Comparison of ENCODE assay signal across 9 cellular contexts in the genomic region with DNA sequence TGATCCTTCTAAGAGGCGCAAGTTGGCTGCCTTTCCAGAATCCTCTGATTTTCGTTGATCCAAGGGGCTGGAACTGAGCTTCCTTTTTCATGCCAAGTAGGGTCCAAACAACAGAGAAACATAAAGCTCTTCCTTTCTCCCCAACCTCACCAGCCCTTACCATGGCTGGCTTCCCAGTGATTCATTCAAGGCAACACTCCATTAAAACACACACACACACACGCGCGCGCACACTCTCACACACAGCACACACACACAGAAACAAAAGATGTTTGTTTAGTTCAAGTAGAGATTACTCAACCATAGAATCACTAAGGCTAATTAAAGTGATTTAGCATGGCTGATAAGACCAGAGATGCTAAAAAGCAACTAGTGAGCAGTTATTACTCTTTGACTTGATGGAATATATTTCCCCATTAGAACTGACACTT. TPM values are rescaled to one million over a fixed set of nuclear protein-coding genes. Genes with fewer than 3 reads are reported as not detected.
DNase-seq lines count a peak whose midpoint lies in the region; ATAC-seq and TF ChIP-seq lines count a peak whose summit lies in the region.
"Had no signal": no experiment of that assay in that cellular context is flagged by ENCODE, and none has a peak within 500 bp of the region (broad histone marks: within the 10 kb centered on the region; RNA-seq: fewer than 3 reads in every experiment).

No MANE protein-coding gene starts in this region.

- ATAC-seq in HG03139 (IDR thresholded peaks at IDR 0.05; ENCODE audit: unreplicated experiment) = no peak
- ATAC-seq in GM19467 (IDR thresholded peaks at IDR 0.05; ENCODE audit: unreplicated experiment) = no peak
- ATAC-seq in GM18505 (IDR thresholded peaks at IDR 0.05; ENCODE audit: unreplicated experiment) = no peak

- no peak overlapping the region for H3K9ac ChIP-seq in colonic mucosa (ENCODE audit: low read depth in 2 of 2, low read length in 2 of 2)

- no peaks in the 10 kb centered on the region for H3K27me3 ChIP-seq in colonic mucosa

- peaks cover 6% of the 10 kb centered on the region for H3K4me1 ChIP-seq in colonic mucosa

- no peak for TF ChIP-seq POLR2A in GM18505 (IDR thresholded peaks at IDR 0.05; ENCODE audit: borderline replicate concordance, extremely low read depth, insufficient read depth, insufficient read length)

- H3K27ac ChIP-seq in colonic mucosa = no peak overlapping the region

- H3K4me3 ChIP-seq in colonic mucosa = no peak overlapping the region

- no peaks in the 10 kb centered on the region for H3K36me3 ChIP-seq in colonic mucosa

- intact Hi-C loops in colonic mucosa (cut with DNase I) = no loop called here

- no peak for TF ChIP-seq CTCF in colonic mucosa (IDR thresholded peaks at IDR 0.05)

- peak; percentile 69 for DNase-seq in COLO829 (ENCODE audit: low spot score)
- peak; percentile 23 for DNase-seq in NCI-H146 treated with DMSO at 0.1 percent for 48 hours (lab: John Stamatoyannopoulos, UW; ENCODE audit: unreplicated experiment)
- peak; percentile 53 for DNase-seq in colonic mucosa
- DNase-seq in mucosa of gallbladder (ENCODE audit: low spot score) = peak; percentile 48
- no peak for DNase-seq in SHP77 (lab: John Stamatoyannopoulos, UW)
- DNase-seq: activated T-cell treated with anti-CD3 and anti-CD28 coated beads, Interleukin-2, amount 50 U/mL, for 48 hours had no signal

- H3K9me3 ChIP-seq in colonic mucosa = no peaks in the 10 kb centered on the region

RNA-seq across cellular contexts. Expression of a gene that starts 13.0 kb away (rescaled TPM):
- 100 to 1,000 TPM; 195 to 959 TPM for total RNA-seq in colonic mucosa
- total RNA-seq in mucosa of gallbladder = 1.1 TPM

RNA-seq across cellular contexts. Expression of a gene that starts 24.4 kb away (rescaled TPM):
- total RNA-seq in colonic mucosa (10 to 100 TPM; 27.7 to 44.5 TPM), mucosa of gallbladder (7.9 TPM)

Comparison
In these comparisons a context has a peak if more than half of its experiments do, and no peak if none do; other contexts are left out.
1. DNase-seq: peak in COLO829 (single experiment), NCI-H146 treated with DMSO at 0.1 percent for 48 hours (single experiment), colonic mucosa (single experiment) and mucosa of gallbladder (single experiment); none in SHP77 (0 of 2).
2. RNA of a gene that starts 13.0 kb away (total RNA-seq): 195 to 959 TPM in colonic mucosa; 1.1 TPM in mucosa of gallbladder (single experiment); every median in the first group is over 10 times any median in the second.